25 cellular contexts compared by ENCODE assay signal in the genomic region with DNA sequence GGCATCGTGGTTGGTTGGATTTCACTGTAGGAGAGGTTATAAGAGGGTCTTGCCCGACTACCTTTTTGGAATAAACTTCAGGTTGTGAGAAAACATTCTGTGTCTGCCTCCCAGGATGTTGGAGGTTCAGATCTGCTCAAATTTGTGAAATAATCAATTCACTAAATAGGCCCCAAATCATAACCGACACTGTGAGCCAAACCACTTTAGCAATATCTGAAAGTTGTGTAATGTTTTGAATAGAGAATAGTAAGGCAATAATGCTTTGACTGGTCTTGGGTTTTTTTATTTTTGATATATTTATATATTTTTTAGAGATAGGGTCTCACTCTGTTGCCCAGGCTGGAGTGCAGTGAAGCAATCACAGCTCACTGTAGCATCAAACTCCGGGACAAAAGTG.
"Had no signal": no experiment of that assay in that cellular context is flagged by ENCODE, and none has a peak within 500 bp of the region (broad histone marks: within the 10 kb centered on the region; RNA-seq: fewer than 3 reads in every experiment).

No MANE protein-coding gene starts in this region.

- H3K36me3 ChIP-seq: MG63 had no signal

- H3K27me3 ChIP-seq: MG63 had no signal

- H3K9me3 Mint-ChIP-seq: activated B cell treated with CpG ODN at 0.5 μM for 24 hours; activated CD4-positive, alpha-beta T cell treated with anti-CD3 and anti-CD28 coated beads, Interleukin-2, amount 10 ng/mL, durations not matched to agents 24 days and 14 days; activated naive CD4-positive, alpha-beta T cell treated with anti-CD3 and anti-CD28 coated beads, Interleukin-2, amount 50 U/mL, for 72 hours; activated T-cell treated with anti-CD3 and anti-CD28 coated beads, Interleukin-2, amount 50 U/mL, for 24 hours had no signal

- H3K4me3 Mint-ChIP-seq: activated B cell treated with CpG ODN at 0.5 μM for 24 hours; activated CD4-positive, alpha-beta T cell treated with anti-CD3 and anti-CD28 coated beads, Interleukin-2, amount 10 ng/mL, durations not matched to agents 24 days and 14 days; activated CD8-positive, alpha-beta memory T cell treated with anti-CD3 and anti-CD28 coated beads, Interleukin-2, amount 10 ng/mL, durations not matched to agents 7 days and 5 days; activated naive CD8-positive, alpha-beta T cell treated with anti-CD3 and anti-CD28 coated beads, Interleukin-2, amount 50 U/mL, for 24 hours; activated T-cell treated with anti-CD3 and anti-CD28 coated beads, Interleukin-2, amount 50 U/mL, for 24 hours; brain; central memory CD8-positive, alpha-beta T cell; T-helper 17 cell had no signal

- H3K27ac Mint-ChIP-seq: activated B cell treated with CpG ODN at 0.5 μM for 24 hours; activated CD4-positive, alpha-beta T cell treated with anti-CD3 and anti-CD28 coated beads, Interleukin-2, amount 10 ng/mL, durations not matched to agents 24 days and 14 days; activated CD8-positive, alpha-beta memory T cell treated with anti-CD3 and anti-CD28 coated beads, Interleukin-2, amount 10 ng/mL, durations not matched to agents 7 days and 5 days; activated naive CD4-positive, alpha-beta T cell treated with anti-CD3 and anti-CD28 coated beads, Interleukin-2, amount 50 U/mL, for 72 hours; activated naive CD8-positive, alpha-beta T cell treated with anti-CD3 and anti-CD28 coated beads, Interleukin-2, amount 50 U/mL, for 24 hours; activated T-cell treated with anti-CD3 and anti-CD28 coated beads, Interleukin-2, amount 50 U/mL, for 24 hours; brain; T-helper 17 cell had no signal

- DNase-seq: activated B cell treated with CpG ODN at 0.5 μM for 24 hours; activated CD4-positive, alpha-beta T cell treated with anti-CD3 and anti-CD28 coated beads for 1 hour; activated CD4-positive, alpha-beta T cell treated with anti-CD3 and anti-CD28 coated beads, Interleukin-2, amount 10 ng/mL, durations not matched to agents 24 days and 14 days; activated CD4-positive, alpha-beta T cell treated with anti-CD3 and anti-CD28 coated beads, Interleukin-2, amount 50 U/mL, for 48 hours; activated CD8-positive, alpha-beta memory T cell treated with anti-CD3 and anti-CD28 coated beads, Interleukin-2, amount 10 ng/mL, durations not matched to agents 7 days and 5 days; activated effector memory CD4-positive, alpha-beta T cell treated with anti-CD3 and anti-CD28 coated beads, Interleukin-2, amount 50 U/mL, for 16 hours; activated naive CD4-positive, alpha-beta T cell treated with Interleukin-2 at 50 U/mL for 16 hours; activated naive CD8-positive, alpha-beta T cell treated with anti-CD3 and anti-CD28 coated beads, Interleukin-2, amount 50 U/mL, for 24 hours; activated T-cell treated with anti-CD3 and anti-CD28 coated beads, Interleukin-2, amount 50 U/mL, for 24 hours; amygdala; MG63; NCI-H1105; NCI-H1436; NCI-H1694 treated with DMSO at 0.1 percent for 48 hours; NCI-H2029 treated with DMSO at 0.1 percent for 48 hours; NCI-H510A treated with DMSO at 0.1 percent for 48 hours; NCI-H69; SHP77 treated with DMSO at 0.1 percent for 48 hours; T-helper 17 cell; T-helper 9 cell had no signal

- H3K27me3 Mint-ChIP-seq: activated B cell treated with CpG ODN at 0.5 μM for 24 hours; activated CD4-positive, alpha-beta T cell treated with anti-CD3 and anti-CD28 coated beads, Interleukin-2, amount 10 ng/mL, durations not matched to agents 24 days and 14 days; brain; central memory CD8-positive, alpha-beta T cell; T-helper 17 cell had no signal

- FAIRE-seq: astrocyte, TTC549 had no signal

- H3K36me3 Mint-ChIP-seq: activated CD8-positive, alpha-beta memory T cell treated with anti-CD3 and anti-CD28 coated beads, Interleukin-2, amount 10 ng/mL, durations not matched to agents 7 days and 5 days; activated naive CD4-positive, alpha-beta T cell treated with anti-CD3 and anti-CD28 coated beads, Interleukin-2, amount 50 U/mL, for 72 hours; brain had no signal

- H3K4me3 ChIP-seq: MG63 had no signal

- H3K4me1 Mint-ChIP-seq: activated B cell treated with CpG ODN at 0.5 μM for 24 hours; activated CD4-positive, alpha-beta T cell treated with anti-CD3 and anti-CD28 coated beads, Interleukin-2, amount 10 ng/mL, durations not matched to agents 24 days and 14 days; activated CD8-positive, alpha-beta memory T cell treated with anti-CD3 and anti-CD28 coated beads, Interleukin-2, amount 10 ng/mL, durations not matched to agents 7 days and 5 days; activated naive CD8-positive, alpha-beta T cell treated with anti-CD3 and anti-CD28 coated beads, Interleukin-2, amount 50 U/mL, for 24 hours; brain; central memory CD8-positive, alpha-beta T cell; T-helper 17 cell had no signal

- H3K9me3 ChIP-seq: MG63 had no signal
